ENCODE assay signal across 8 cellular contexts in genomic region chr10:3775671-3776551, GRCh38. TPM values are rescaled to one million over a fixed set of nuclear protein-coding genes. Genes with fewer than 3 reads are reported as not detected.
DNase-seq lines count a peak whose midpoint lies in the region; ATAC-seq, FAIRE-seq and TF ChIP-seq lines count a peak whose summit lies in the region.

No MANE protein-coding gene starts in this region.

- peak; percentile 13 for FAIRE-seq in HTR-8/SVneo (lab: Jason Lieb, UNC)

- H3K27ac ChIP-seq in foreskin keratinocyte, result peak overlapping the region; percentile 6

- H3K36me3 Mint-ChIP-seq in activated T-cell treated with anti-CD3 and anti-CD28 coated beads, Interleukin-2, amount 50 U/mL, for 72 hours (ENCODE audit: insufficient read depth in 2 of 2), result peaks cover 33 to 50% of the 10 kb centered on the region in 2 donors

- H3K4me1 ChIP-seq in foreskin keratinocyte, result peaks cover 21% of the 10 kb centered on the region

- DNase-seq in Ammon's horn (ENCODE audit: low spot score) (peak; percentile 42), HTR-8/SVneo (ENCODE audit: insufficient read length, low spot score) (no peak), foreskin keratinocyte (peak in 1 of 2 donors; percentile 87), pons (ENCODE audit: low spot score) (peak; percentile 49), NCI-H446 treated with DMSO at 0.1 percent for 48 hours (lab: John Stamatoyannopoulos, UW) (no peak), cerebellum (ENCODE audit: low spot score) (no peak)
- DNase-seq in activated T-cell treated with anti-CD3 and anti-CD28 coated beads, Interleukin-2, amount 50 U/mL, for 72 hours, result no peak
- DNase-seq in stimulated activated CD4-positive, alpha-beta T cell treated with anti-CD3 and anti-CD28 coated beads, Interleukin-4, amount 100 ng/mL, for 24 hours, result no peak

- TF ChIP-seq CTCF in foreskin keratinocyte (conservative IDR thresholded peaks at IDR 0.05), result no peak

- peaks cover 55% of the 10 kb centered on the region for H3K4me1 Mint-ChIP-seq in activated T-cell treated with anti-CD3 and anti-CD28 coated beads, Interleukin-2, amount 50 U/mL, for 72 hours (ENCODE audit: low read depth)

- no peaks in the 10 kb centered on the region for H3K9me3 Mint-ChIP-seq in activated T-cell treated with anti-CD3 and anti-CD28 coated beads, Interleukin-2, amount 50 U/mL, for 72 hours

- ATAC-seq in activated T-cell treated with anti-CD3 and anti-CD28 coated beads, Interleukin-2, amount 50 U/mL, for 72 hours (replicated peaks in 1 of 2), result peak; percentile 15 to 17
- ATAC-seq in foreskin keratinocyte, result peak; percentile 41

- H3K27me3 Mint-ChIP-seq in activated T-cell treated with anti-CD3 and anti-CD28 coated beads, Interleukin-2, amount 50 U/mL, for 72 hours (ENCODE audit: low read depth), result no peaks in the 10 kb centered on the region

- peak overlapping the region; percentile 94 for H3K27ac Mint-ChIP-seq in activated T-cell treated with anti-CD3 and anti-CD28 coated beads, Interleukin-2, amount 50 U/mL, for 72 hours

- peak overlapping the region; percentile 55 to 78 for H3K4me3 Mint-ChIP-seq in activated T-cell treated with anti-CD3 and anti-CD28 coated beads, Interleukin-2, amount 50 U/mL, for 72 hours

- H3K27me3 ChIP-seq in foreskin keratinocyte, result no peaks in the 10 kb centered on the region

RNA-seq across cellular contexts. Expression of gene KLF6, which starts 9.1 kb away (rescaled TPM):
- total RNA-seq in activated T-cell treated with anti-CD3 and anti-CD28 coated beads, Interleukin-2, amount 50 U/mL, for 72 hours, result 100 to 1,000 TPM; 184 to 240 TPM
- total RNA-seq in foreskin keratinocyte, result 133 and 156 TPM in 2 replicates
- 42.0 and 42.5 TPM in 2 replicates for polyA plus RNA-seq in foreskin keratinocyte
- total RNA-seq in cerebellum, result 35.0 TPM

Comparison
In these comparisons a context has a peak if more than half of its experiments do, and no peak if none do; other contexts are left out.
1. DNase-seq: peak in Ammon's horn (single experiment) and pons (single experiment); none in HTR-8/SVneo (single experiment), activated T-cell treated with anti-CD3 and anti-CD28 coated beads, Interleukin-2, amount 50 U/mL, for 72 hours (0 of 2), NCI-H446 treated with DMSO at 0.1 percent for 48 hours (single experiment), cerebellum (single experiment) and stimulated activated CD4-positive, alpha-beta T cell treated with anti-CD3 and anti-CD28 coated beads, Interleukin-4, amount 100 ng/mL, for 24 hours (single experiment).